ENCODE assay signal across 1 cellular context in genomic region chr16:3023669-3024478, GRCh38.
A peak's percentile ranks its signal among the peaks of the same experiment; 100 is the strongest.
TF ChIP-seq lines count a peak whose summit lies in the region.

A gene with protein sequence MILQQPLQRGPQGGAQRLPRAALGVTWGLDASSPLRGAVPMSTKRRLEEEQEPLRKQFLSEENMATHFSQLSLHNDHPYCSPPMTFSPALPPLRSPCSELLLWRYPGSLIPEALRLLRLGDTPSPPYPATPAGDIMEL (minus strand): TSS chr16:3023942. CDS start chr16:3023941, 1 bp downstream.
TSS of gene THOC6 (plus strand) at chr16:3024035. CDS start at chr16:3024327, 292 bp downstream.

TF ChIP-seq in HepG2, 621 proteins besides CTCF, POLR2A, EP300 and RAD21 (continued from another document and continues in another):
- TF ChIP-seq ZNF646 (CRISPR knock-in tag; IDR thresholded peaks at IDR 0.05) = 0 out of 2 replicates have a peak, but pooled peaks have one; percentile 24
- peak; percentile 84; the same call in 1 of the 2 replicates for TF ChIP-seq MIER3 (CRISPR knock-in tag; IDR thresholded peaks at IDR 0.05; ENCODE audit: borderline replicate concordance)
- no peak for TF ChIP-seq WIZ (CRISPR knock-in tag; IDR thresholded peaks at IDR 0.05)
- TF ChIP-seq EEA1 (CRISPR knock-in tag; IDR thresholded peaks at IDR 0.05; ENCODE audit: borderline replicate concordance) = peak; percentile 59; the same call in 1 of the 2 replicates
- TF ChIP-seq ZNF546 (CRISPR knock-in tag; conservative IDR thresholded peaks at IDR 0.05) = no peak; the same call in 1 of the 2 replicates
- TF ChIP-seq ZNF780A (CRISPR knock-in tag; IDR thresholded peaks at IDR 0.05) = no peak; the same call in 1 of the 2 replicates
- TF ChIP-seq REST (IDR thresholded peaks at IDR 0.05; ENCODE audit: borderline replicate concordance in 1 of 2, low read depth in 1 of 2, low read length in 2 of 2) = peak in 1 of 2 experiments; percentile 25; a peak in 1 of 4 replicates
- TF ChIP-seq, protein P1, sequence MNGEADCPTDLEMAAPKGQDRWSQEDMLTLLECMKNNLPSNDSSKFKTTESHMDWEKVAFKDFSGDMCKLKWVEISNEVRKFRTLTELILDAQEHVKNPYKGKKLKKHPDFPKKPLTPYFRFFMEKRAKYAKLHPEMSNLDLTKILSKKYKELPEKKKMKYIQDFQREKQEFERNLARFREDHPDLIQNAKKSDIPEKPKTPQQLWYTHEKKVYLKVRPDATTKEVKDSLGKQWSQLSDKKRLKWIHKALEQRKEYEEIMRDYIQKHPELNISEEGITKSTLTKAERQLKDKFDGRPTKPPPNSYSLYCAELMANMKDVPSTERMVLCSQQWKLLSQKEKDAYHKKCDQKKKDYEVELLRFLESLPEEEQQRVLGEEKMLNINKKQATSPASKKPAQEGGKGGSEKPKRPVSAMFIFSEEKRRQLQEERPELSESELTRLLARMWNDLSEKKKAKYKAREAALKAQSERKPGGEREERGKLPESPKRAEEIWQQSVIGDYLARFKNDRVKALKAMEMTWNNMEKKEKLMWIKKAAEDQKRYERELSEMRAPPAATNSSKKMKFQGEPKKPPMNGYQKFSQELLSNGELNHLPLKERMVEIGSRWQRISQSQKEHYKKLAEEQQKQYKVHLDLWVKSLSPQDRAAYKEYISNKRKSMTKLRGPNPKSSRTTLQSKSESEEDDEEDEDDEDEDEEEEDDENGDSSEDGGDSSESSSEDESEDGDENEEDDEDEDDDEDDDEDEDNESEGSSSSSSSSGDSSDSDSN (CRISPR knock-in tag; IDR thresholded peaks at IDR 0.05) = peak; percentile 35; the same call in 1 of the 2 replicates
- TF ChIP-seq ATF6 (CRISPR knock-in tag; conservative IDR thresholded peaks at IDR 0.05) = 0 out of 2 replicates have a peak, but pooled peaks have one; percentile 37
- TF ChIP-seq, protein P2, sequence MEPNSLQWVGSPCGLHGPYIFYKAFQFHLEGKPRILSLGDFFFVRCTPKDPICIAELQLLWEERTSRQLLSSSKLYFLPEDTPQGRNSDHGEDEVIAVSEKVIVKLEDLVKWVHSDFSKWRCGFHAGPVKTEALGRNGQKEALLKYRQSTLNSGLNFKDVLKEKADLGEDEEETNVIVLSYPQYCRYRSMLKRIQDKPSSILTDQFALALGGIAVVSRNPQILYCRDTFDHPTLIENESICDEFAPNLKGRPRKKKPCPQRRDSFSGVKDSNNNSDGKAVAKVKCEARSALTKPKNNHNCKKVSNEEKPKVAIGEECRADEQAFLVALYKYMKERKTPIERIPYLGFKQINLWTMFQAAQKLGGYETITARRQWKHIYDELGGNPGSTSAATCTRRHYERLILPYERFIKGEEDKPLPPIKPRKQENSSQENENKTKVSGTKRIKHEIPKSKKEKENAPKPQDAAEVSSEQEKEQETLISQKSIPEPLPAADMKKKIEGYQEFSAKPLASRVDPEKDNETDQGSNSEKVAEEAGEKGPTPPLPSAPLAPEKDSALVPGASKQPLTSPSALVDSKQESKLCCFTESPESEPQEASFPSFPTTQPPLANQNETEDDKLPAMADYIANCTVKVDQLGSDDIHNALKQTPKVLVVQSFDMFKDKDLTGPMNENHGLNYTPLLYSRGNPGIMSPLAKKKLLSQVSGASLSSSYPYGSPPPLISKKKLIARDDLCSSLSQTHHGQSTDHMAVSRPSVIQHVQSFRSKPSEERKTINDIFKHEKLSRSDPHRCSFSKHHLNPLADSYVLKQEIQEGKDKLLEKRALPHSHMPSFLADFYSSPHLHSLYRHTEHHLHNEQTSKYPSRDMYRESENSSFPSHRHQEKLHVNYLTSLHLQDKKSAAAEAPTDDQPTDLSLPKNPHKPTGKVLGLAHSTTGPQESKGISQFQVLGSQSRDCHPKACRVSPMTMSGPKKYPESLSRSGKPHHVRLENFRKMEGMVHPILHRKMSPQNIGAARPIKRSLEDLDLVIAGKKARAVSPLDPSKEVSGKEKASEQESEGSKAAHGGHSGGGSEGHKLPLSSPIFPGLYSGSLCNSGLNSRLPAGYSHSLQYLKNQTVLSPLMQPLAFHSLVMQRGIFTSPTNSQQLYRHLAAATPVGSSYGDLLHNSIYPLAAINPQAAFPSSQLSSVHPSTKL (CRISPR knock-in tag; IDR thresholded peaks at IDR 0.05) = peak; percentile 50; the same call in 1 of the 2 replicates
- peak; percentile 90 for TF ChIP-seq SP4 (CRISPR knock-in tag; IDR thresholded peaks at IDR 0.05)
- peak; percentile 51; the same call in 1 of the 2 replicates for TF ChIP-seq REL (CRISPR knock-in tag; conservative IDR thresholded peaks at IDR 0.05)
- TF ChIP-seq CENPX (CRISPR knock-in tag; IDR thresholded peaks at IDR 0.05) = no peak
- peak; percentile 89; the same call in 1 of the 2 replicates for TF ChIP-seq ZNF607 (CRISPR knock-in tag; IDR thresholded peaks at IDR 0.05; ENCODE audit: borderline replicate concordance)
- no peak for TF ChIP-seq SALL2 (CRISPR knock-in tag; IDR thresholded peaks at IDR 0.05)
- TF ChIP-seq PRMT3 (CRISPR knock-in tag; IDR thresholded peaks at IDR 0.05; ENCODE audit: borderline replicate concordance, low read depth) = 0 out of 2 replicates have a peak, but pooled peaks have one; percentile 44
- no peak for TF ChIP-seq NPAS2 (CRISPR knock-in tag; IDR thresholded peaks at IDR 0.05; ENCODE audit: borderline replicate concordance)
- peak; percentile 93 for TF ChIP-seq CREBL2 (CRISPR knock-in tag; IDR thresholded peaks at IDR 0.05; ENCODE audit: borderline replicate concordance)
- peak; percentile 14; the same call in 1 of the 2 replicates for TF ChIP-seq ZKSCAN5 (CRISPR knock-in tag; IDR thresholded peaks at IDR 0.05)
- TF ChIP-seq, protein P3, sequence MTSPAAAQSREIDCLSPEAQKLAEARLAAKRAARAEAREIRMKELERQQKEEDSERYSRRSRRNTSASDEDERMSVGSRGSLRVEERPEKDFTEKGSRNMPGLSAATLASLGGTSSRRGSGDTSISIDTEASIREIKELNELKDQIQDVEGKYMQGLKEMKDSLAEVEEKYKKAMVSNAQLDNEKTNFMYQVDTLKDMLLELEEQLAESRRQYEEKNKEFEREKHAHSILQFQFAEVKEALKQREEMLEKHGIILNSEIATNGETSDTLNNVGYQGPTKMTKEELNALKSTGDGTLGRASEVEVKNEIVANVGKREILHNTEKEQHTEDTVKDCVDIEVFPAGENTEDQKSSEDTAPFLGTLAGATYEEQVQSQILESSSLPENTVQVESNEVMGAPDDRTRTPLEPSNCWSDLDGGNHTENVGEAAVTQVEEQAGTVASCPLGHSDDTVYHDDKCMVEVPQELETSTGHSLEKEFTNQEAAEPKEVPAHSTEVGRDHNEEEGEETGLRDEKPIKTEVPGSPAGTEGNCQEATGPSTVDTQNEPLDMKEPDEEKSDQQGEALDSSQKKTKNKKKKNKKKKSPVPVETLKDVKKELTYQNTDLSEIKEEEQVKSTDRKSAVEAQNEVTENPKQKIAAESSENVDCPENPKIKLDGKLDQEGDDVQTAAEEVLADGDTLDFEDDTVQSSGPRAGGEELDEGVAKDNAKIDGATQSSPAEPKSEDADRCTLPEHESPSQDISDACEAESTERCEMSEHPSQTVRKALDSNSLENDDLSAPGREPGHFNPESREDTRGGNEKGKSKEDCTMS (CRISPR knock-in tag; conservative IDR thresholded peaks at IDR 0.05) = no peak
- TF ChIP-seq ZNF160 (CRISPR knock-in tag; IDR thresholded peaks at IDR 0.05) = 0 out of 2 replicates have a peak, but pooled peaks have one; percentile 56
- peak; percentile 23; the same call in 1 of the 2 replicates for TF ChIP-seq KDM6A (CRISPR knock-in tag; IDR thresholded peaks at IDR 0.05; ENCODE audit: low read depth)
- TF ChIP-seq SIX1 (CRISPR knock-in tag; IDR thresholded peaks at IDR 0.05; ENCODE audit: borderline replicate concordance) = no peak
- TF ChIP-seq ZFP36L2 (CRISPR knock-in tag; IDR thresholded peaks at IDR 0.05) = 0 out of 2 replicates have a peak, but pooled peaks have one; percentile 27
- TF ChIP-seq ZNF136 (CRISPR knock-in tag; IDR thresholded peaks at IDR 0.05; ENCODE audit: low read depth) = 0 out of 2 replicates have a peak, but pooled peaks have one; percentile 57
- 0 out of 2 replicates have a peak, but pooled peaks have one; percentile 64 for TF ChIP-seq ZNF782 (CRISPR knock-in tag; IDR thresholded peaks at IDR 0.05; ENCODE audit: borderline replicate concordance)
- peak; percentile 79 for TF ChIP-seq SRY (CRISPR knock-in tag; IDR thresholded peaks at IDR 0.05)
- TF ChIP-seq HOXA3 (CRISPR knock-in tag; IDR thresholded peaks at IDR 0.05) = peak; percentile 94
- TF ChIP-seq ZNF256 (CRISPR knock-in tag; conservative IDR thresholded peaks at IDR 0.05) = no peak
